22 cellular contexts compared by ENCODE assay signal in genomic region chr2:199307461-199307860, GRCh38.
DNase-seq lines count a peak whose midpoint lies in the region; ATAC-seq and TF ChIP-seq lines count a peak whose summit lies in the region.
"Had no signal": no experiment of that assay in that cellular context is flagged by ENCODE, and none has a peak within 500 bp of the region (broad histone marks: within the 10 kb centered on the region; RNA-seq: fewer than 3 reads in every experiment).

No MANE protein-coding gene starts in this region.

- DNase-seq in NCI-H1092 treated with DMSO at 0.1 percent for 48 hours (lab: John Stamatoyannopoulos, UW): peak; percentile 13
- DNase-seq in NCI-H1092 (lab: John Stamatoyannopoulos, UW): no peak
- no peak for DNase-seq in OCI-LY7 (ENCODE audit: low spot score)
- peak; percentile 29 for DNase-seq in fibroblast of peridontal ligament (ENCODE audit: extremely low read depth)
- DNase-seq in endothelial cell (ENCODE audit: low spot score): no peak
- DNase-seq in activated T-cell treated with anti-CD3 and anti-CD28 coated beads, Interleukin-2, amount 50 U/mL, for 1 hour: no peak
- no peak for DNase-seq in lower lobe of right lung
- DNase-seq: Calu3; CD8-positive, alpha-beta memory T cell; DND-41; H7; Karpas-422; NCI-H1105 treated with DMSO at 0.1 percent for 48 hours; NCI-H146; NCI-H1930; NCI-H2107; NCI-H526 treated with DMSO at 0.1 percent for 48 hours; SIG-M5 had no signal

- H3K4me1 Mint-ChIP-seq in endothelial cell (ENCODE audit: unreplicated experiment): no peaks in the 10 kb centered on the region
- H3K4me1 Mint-ChIP-seq: B cell; CD8-positive, alpha-beta memory T cell had no signal

- no peaks in the 10 kb centered on the region for H4K20me1 ChIP-seq in OCI-LY7 (ENCODE audit: insufficient read depth, low read length)

- CTCF ChIA-PET in OCI-LY7 (lab: Charles Lee; ENCODE audit: unreplicated experiment): no interaction called here

- H3K4me1 ChIP-seq in OCI-LY7 (ENCODE audit: insufficient read depth, low read length, poor library complexity, severe bottlenecking) (peaks cover 99% of the 10 kb centered on the region), lower lobe of right lung (no peaks in the 10 kb centered on the region)

- peaks cover 26% of the 10 kb centered on the region; the same call in 1 of the 2 replicates for H3K79me2 ChIP-seq in OCI-LY7 (ENCODE audit: insufficient read depth, low read depth, low read length)

- no peaks in the 10 kb centered on the region for H3K36me3 Mint-ChIP-seq in endothelial cell (ENCODE audit: low read depth, unreplicated experiment)
- H3K36me3 Mint-ChIP-seq: CD8-positive, alpha-beta memory T cell had no signal

- H3K36me3 ChIP-seq in OCI-LY7 (ENCODE audit: insufficient read depth, low read length): peaks cover 78% of the 10 kb centered on the region
- no peaks in the 10 kb centered on the region for H3K36me3 ChIP-seq in lower lobe of right lung

- H3K9me2 ChIP-seq in OCI-LY7 (ENCODE audit: insufficient read depth, low read length): no peaks in the 10 kb centered on the region

- no peaks in the 10 kb centered on the region for H3K27me3 ChIP-seq in lower lobe of right lung (ENCODE audit: low read depth)

- ATAC-seq in lower lobe of right lung: no peak

- intact Hi-C loops in OCI-LY7 (cut with micrococcal nuclease; ENCODE audit: unreplicated experiment): no loop called here
- intact Hi-C loops in lower lobe of right lung (cut with DNase I): no loop called here

- H3K27ac ChIP-seq in OCI-LY7 (ENCODE audit: low read depth, low read length, poor library complexity, severe bottlenecking): peak overlapping the region; percentile 99
- H3K27ac ChIP-seq in lower lobe of right lung: no peak overlapping the region
- H3K27ac ChIP-seq: 22Rv1, C4-2B, SK-N-MC had no signal

- no peak for TF ChIP-seq CTCF in OCI-LY7 (conservative IDR thresholded peaks at IDR 0.05; ENCODE audit: low read length)
- no peak for TF ChIP-seq CTCF in endothelial cell (IDR thresholded peaks at IDR 0.05; ENCODE audit: unreplicated experiment)
- TF ChIP-seq CTCF in lower lobe of right lung (IDR thresholded peaks at IDR 0.05): no peak

- H2AFZ ChIP-seq in OCI-LY7 (ENCODE audit: low read length): peak overlapping the region; percentile 6; the same call in 1 of the 2 replicates

- H3K9me3 ChIP-seq in OCI-LY7 (ENCODE audit: low read length) (peaks cover under 1% of the 10 kb centered on the region; the same call in 1 of the 2 replicates), lower lobe of right lung (no peaks in the 10 kb centered on the region)

- POLR2A ChIA-PET in OCI-LY7 (lab: Charles Lee): interaction anchor here (0.7 to 1.4 kb wide), 2 partner anchors 19 to 42 kb away, joined by 3 read pairs; no protein-coding TSS in a partner anchor

- H3K27ac Mint-ChIP-seq in endothelial cell (ENCODE audit: unreplicated experiment): no peak overlapping the region
- H3K27ac Mint-ChIP-seq: B cell; CD8-positive, alpha-beta memory T cell had no signal

- H3K4me2 ChIP-seq in OCI-LY7 (ENCODE audit: low read length): peak overlapping the region; percentile 77

- no peaks in the 10 kb centered on the region for H3K27me3 Mint-ChIP-seq in endothelial cell (ENCODE audit: unreplicated experiment)
- H3K27me3 Mint-ChIP-seq: B cell; CD8-positive, alpha-beta memory T cell had no signal

- H3K9me3 Mint-ChIP-seq in endothelial cell (ENCODE audit: unreplicated experiment): no peaks in the 10 kb centered on the region

- H3K4me3 ChIP-seq in OCI-LY7 (ENCODE audit: low read depth, low read length, poor library complexity, severe bottlenecking): peak overlapping the region; percentile 54
- H3K4me3 ChIP-seq in lower lobe of right lung: no peak overlapping the region
- H3K4me3 ChIP-seq: SK-N-MC had no signal

- no TSS peak for BruUV-seq in OCI-LY7 (replicated peaks; lab: Mats Ljungman, UMichigan)

- no peak overlapping the region for H3K4me3 Mint-ChIP-seq in endothelial cell (ENCODE audit: unreplicated experiment)
- H3K4me3 Mint-ChIP-seq: B cell; CD8-positive, alpha-beta memory T cell had no signal

Comparison
In these comparisons a context has a peak if more than half of its experiments do, and no peak if none do; other contexts are left out.
1. DNase-seq: peak in NCI-H1092 treated with DMSO at 0.1 percent for 48 hours (single experiment) and fibroblast of peridontal ligament (single experiment); none in NCI-H1092 (single experiment), OCI-LY7 (single experiment), endothelial cell (single experiment), activated T-cell treated with anti-CD3 and anti-CD28 coated beads, Interleukin-2, amount 50 U/mL, for 1 hour (single experiment) and lower lobe of right lung (single experiment).